In genomic region chr1:205494119-205494518, GRCh38 we compare ENCODE assay signal across 2 cellular contexts.
TF ChIP-seq lines count a peak whose summit lies in the region.

No MANE protein-coding gene starts in this region.

TF ChIP-seq in SK-N-SH, 30 proteins besides CTCF, POLR2A, EP300 and RAD21:
- no peak for TF ChIP-seq TAF1 (IDR thresholded peaks at IDR 0.05; ENCODE audit: borderline replicate concordance, low read depth, low read length)
- TF ChIP-seq, protein P1, sequence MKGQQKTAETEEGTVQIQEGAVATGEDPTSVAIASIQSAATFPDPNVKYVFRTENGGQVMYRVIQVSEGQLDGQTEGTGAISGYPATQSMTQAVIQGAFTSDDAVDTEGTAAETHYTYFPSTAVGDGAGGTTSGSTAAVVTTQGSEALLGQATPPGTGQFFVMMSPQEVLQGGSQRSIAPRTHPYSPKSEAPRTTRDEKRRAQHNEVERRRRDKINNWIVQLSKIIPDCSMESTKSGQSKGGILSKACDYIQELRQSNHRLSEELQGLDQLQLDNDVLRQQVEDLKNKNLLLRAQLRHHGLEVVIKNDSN (IDR thresholded peaks at IDR 0.05; ENCODE audit: borderline replicate concordance, low read depth) = no peak
- TF ChIP-seq, protein P2, sequence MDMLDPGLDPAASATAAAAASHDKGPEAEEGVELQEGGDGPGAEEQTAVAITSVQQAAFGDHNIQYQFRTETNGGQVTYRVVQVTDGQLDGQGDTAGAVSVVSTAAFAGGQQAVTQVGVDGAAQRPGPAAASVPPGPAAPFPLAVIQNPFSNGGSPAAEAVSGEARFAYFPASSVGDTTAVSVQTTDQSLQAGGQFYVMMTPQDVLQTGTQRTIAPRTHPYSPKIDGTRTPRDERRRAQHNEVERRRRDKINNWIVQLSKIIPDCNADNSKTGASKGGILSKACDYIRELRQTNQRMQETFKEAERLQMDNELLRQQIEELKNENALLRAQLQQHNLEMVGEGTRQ (IDR thresholded peaks at IDR 0.05; ENCODE audit: borderline replicate concordance, low read depth, low read length) = no peak
- TF ChIP-seq GATA2 (CRISPR knock-in tag; IDR thresholded peaks at IDR 0.05) = no peak
- no peak for TF ChIP-seq CHD2 (IDR thresholded peaks at IDR 0.05; ENCODE audit: low read length, partially characterized antibody)
- no peak for TF ChIP-seq SIN3A (IDR thresholded peaks at IDR 0.05; ENCODE audit: borderline replicate concordance, low read depth, low read length)
- TF ChIP-seq, protein P3, sequence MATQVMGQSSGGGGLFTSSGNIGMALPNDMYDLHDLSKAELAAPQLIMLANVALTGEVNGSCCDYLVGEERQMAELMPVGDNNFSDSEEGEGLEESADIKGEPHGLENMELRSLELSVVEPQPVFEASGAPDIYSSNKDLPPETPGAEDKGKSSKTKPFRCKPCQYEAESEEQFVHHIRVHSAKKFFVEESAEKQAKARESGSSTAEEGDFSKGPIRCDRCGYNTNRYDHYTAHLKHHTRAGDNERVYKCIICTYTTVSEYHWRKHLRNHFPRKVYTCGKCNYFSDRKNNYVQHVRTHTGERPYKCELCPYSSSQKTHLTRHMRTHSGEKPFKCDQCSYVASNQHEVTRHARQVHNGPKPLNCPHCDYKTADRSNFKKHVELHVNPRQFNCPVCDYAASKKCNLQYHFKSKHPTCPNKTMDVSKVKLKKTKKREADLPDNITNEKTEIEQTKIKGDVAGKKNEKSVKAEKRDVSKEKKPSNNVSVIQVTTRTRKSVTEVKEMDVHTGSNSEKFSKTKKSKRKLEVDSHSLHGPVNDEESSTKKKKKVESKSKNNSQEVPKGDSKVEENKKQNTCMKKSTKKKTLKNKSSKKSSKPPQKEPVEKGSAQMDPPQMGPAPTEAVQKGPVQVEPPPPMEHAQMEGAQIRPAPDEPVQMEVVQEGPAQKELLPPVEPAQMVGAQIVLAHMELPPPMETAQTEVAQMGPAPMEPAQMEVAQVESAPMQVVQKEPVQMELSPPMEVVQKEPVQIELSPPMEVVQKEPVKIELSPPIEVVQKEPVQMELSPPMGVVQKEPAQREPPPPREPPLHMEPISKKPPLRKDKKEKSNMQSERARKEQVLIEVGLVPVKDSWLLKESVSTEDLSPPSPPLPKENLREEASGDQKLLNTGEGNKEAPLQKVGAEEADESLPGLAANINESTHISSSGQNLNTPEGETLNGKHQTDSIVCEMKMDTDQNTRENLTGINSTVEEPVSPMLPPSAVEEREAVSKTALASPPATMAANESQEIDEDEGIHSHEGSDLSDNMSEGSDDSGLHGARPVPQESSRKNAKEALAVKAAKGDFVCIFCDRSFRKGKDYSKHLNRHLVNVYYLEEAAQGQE (IDR thresholded peaks at IDR 0.05; ENCODE audit: low read depth, low read length) = no peak
- TF ChIP-seq, protein P4, sequence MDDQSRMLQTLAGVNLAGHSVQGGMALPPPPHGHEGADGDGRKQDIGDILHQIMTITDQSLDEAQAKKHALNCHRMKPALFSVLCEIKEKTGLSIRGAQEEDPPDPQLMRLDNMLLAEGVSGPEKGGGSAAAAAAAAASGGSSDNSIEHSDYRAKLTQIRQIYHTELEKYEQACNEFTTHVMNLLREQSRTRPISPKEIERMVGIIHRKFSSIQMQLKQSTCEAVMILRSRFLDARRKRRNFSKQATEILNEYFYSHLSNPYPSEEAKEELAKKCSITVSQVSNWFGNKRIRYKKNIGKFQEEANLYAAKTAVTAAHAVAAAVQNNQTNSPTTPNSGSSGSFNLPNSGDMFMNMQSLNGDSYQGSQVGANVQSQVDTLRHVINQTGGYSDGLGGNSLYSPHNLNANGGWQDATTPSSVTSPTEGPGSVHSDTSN (IDR thresholded peaks at IDR 0.05) = no peak
- TF ChIP-seq FOXJ3 (CRISPR knock-in tag; IDR thresholded peaks at IDR 0.05) = no peak

TF ChIP-seq in SK-N-SH treated with all-trans-retinoic acid at 6 μM for 48 hours, 23 proteins besides CTCF, POLR2A, EP300 and RAD21:
- TF ChIP-seq ISL1 (CRISPR knock-in tag; IDR thresholded peaks at IDR 0.05) (no peak), BACH2 (CRISPR knock-in tag; IDR thresholded peaks at IDR 0.05; ENCODE audit: borderline replicate concordance) (no peak), ARNTL (CRISPR knock-in tag; IDR thresholded peaks at IDR 0.05; ENCODE audit: borderline replicate concordance, low read depth) (no peak), PATZ1 (CRISPR knock-in tag; IDR thresholded peaks at IDR 0.05; ENCODE audit: borderline replicate concordance) (no peak), ZNF565 (CRISPR knock-in tag; conservative IDR thresholded peaks at IDR 0.05; ENCODE audit: low read depth) (no peak), ESRRG (CRISPR knock-in tag; IDR thresholded peaks at IDR 0.05) (no peak), SNAI2 (CRISPR knock-in tag; IDR thresholded peaks at IDR 0.05) (no peak), GLIS3 (CRISPR knock-in tag; IDR thresholded peaks at IDR 0.05) (no peak), POU6F1 (CRISPR knock-in tag; IDR thresholded peaks at IDR 0.05; ENCODE audit: borderline replicate concordance, low read depth) (no peak), ZNF70 (CRISPR knock-in tag; IDR thresholded peaks at IDR 0.05) (no peak), ZC3H10 (CRISPR knock-in tag; IDR thresholded peaks at IDR 0.05) (no peak), CREB5 (CRISPR knock-in tag; IDR thresholded peaks at IDR 0.05; ENCODE audit: low read depth) (no peak), TOX (CRISPR knock-in tag; IDR thresholded peaks at IDR 0.05; ENCODE audit: borderline replicate concordance) (no peak), TSHZ2 (CRISPR knock-in tag; IDR thresholded peaks at IDR 0.05) (no peak)
